Comparison of ENCODE assay signal across 8 cellular contexts in genomic region chr7:139341776-139342244, GRCh38. TPM values are rescaled to one million over a fixed set of nuclear protein-coding genes. Genes with fewer than 3 reads are reported as not detected.
A peak's percentile ranks its signal among the peaks of the same experiment; 100 is the strongest.
DNase-seq lines count a peak whose midpoint lies in the region; ATAC-seq and TF ChIP-seq lines count a peak whose summit lies in the region.

No MANE protein-coding gene starts in this region.

- H3K27ac ChIP-seq in iPS-18a (ENCODE audit: low read length): peak overlapping the region; percentile 98

- no peak for ATAC-seq in activated CD8-positive, alpha-beta T cell treated with anti-CD3 and anti-CD28 coated beads for 36 hours
- ATAC-seq in stimulated activated naive B cell treated with anti-CD40 and anti-IgM and Interleukin-4, amounts not matched to agents 10 μg/mL and 1 μg/mL and 100 μg/mL, for 72 hours (replicated peaks): no peak
- ATAC-seq in GM19324 (IDR thresholded peaks at IDR 0.05; ENCODE audit: low FRiP score, unreplicated experiment) (no peak), HG02938 (IDR thresholded peaks at IDR 0.05; ENCODE audit: unreplicated experiment) (no peak)

- no peak for TF ChIP-seq CTCF in activated CD8-positive, alpha-beta T cell treated with anti-CD3 and anti-CD28 coated beads for 36 hours (IDR thresholded peaks at IDR 0.05)

- no peaks in the 10 kb centered on the region for H3K9me3 ChIP-seq in iPS-18a (ENCODE audit: control insufficient read depth, low read depth, low read length)

- H3K36me3 Mint-ChIP-seq in activated naive CD4-positive, alpha-beta T cell treated with anti-CD3 and anti-CD28 coated beads, Interleukin-2, amount 50 U/mL, for 24 hours: peaks cover 8% of the 10 kb centered on the region
- peaks cover 28% of the 10 kb centered on the region for H3K36me3 Mint-ChIP-seq in activated CD8-positive, alpha-beta T cell treated with anti-CD3 and anti-CD28 coated beads for 36 hours (ENCODE audit: low read depth)
- peaks cover 24 to 43% of the 10 kb centered on the region in 2 donors for H3K36me3 Mint-ChIP-seq in stimulated activated naive B cell treated with anti-CD40 and anti-IgM and Interleukin-4, amounts not matched to agents 10 μg/mL and 1 μg/mL and 100 μg/mL, for 72 hours

- peak overlapping the region; percentile 94 for H3K4me3 ChIP-seq in iPS-18a (ENCODE audit: low read length)

- H3K36me3 ChIP-seq in iPS-18a (ENCODE audit: control insufficient read depth, low read depth, low read length): peaks cover 6% of the 10 kb centered on the region

- peak overlapping the region; percentile 99 for H3K9ac ChIP-seq in iPS-18a (ENCODE audit: low read length)

- peaks cover 5% of the 10 kb centered on the region for H3K4me1 ChIP-seq in iPS-18a (ENCODE audit: control insufficient read depth, low read depth, low read length)

- H3K27ac Mint-ChIP-seq in activated naive CD4-positive, alpha-beta T cell treated with anti-CD3 and anti-CD28 coated beads, Interleukin-2, amount 50 U/mL, for 24 hours: peak overlapping the region; percentile 100
- H3K27ac Mint-ChIP-seq in activated CD8-positive, alpha-beta T cell treated with anti-CD3 and anti-CD28 coated beads for 36 hours: peak overlapping the region; percentile 99
- H3K27ac Mint-ChIP-seq in stimulated activated naive B cell treated with anti-CD40 and anti-IgM and Interleukin-4, amounts not matched to agents 10 μg/mL and 1 μg/mL and 100 μg/mL, for 72 hours: peak overlapping the region; percentile 98

- H3K9me3 Mint-ChIP-seq in activated naive CD4-positive, alpha-beta T cell treated with anti-CD3 and anti-CD28 coated beads, Interleukin-2, amount 50 U/mL, for 24 hours: peaks cover 5% of the 10 kb centered on the region
- H3K9me3 Mint-ChIP-seq in activated CD8-positive, alpha-beta T cell treated with anti-CD3 and anti-CD28 coated beads for 36 hours: peaks cover 5% of the 10 kb centered on the region
- H3K9me3 Mint-ChIP-seq in stimulated activated naive B cell treated with anti-CD40 and anti-IgM and Interleukin-4, amounts not matched to agents 10 μg/mL and 1 μg/mL and 100 μg/mL, for 72 hours: peaks cover 6 to 10% of the 10 kb centered on the region in 2 donors

- H3K4me3 Mint-ChIP-seq in activated naive CD4-positive, alpha-beta T cell treated with anti-CD3 and anti-CD28 coated beads, Interleukin-2, amount 50 U/mL, for 24 hours: peak overlapping the region; percentile 98
- peak overlapping the region; percentile 82 for H3K4me3 Mint-ChIP-seq in activated CD8-positive, alpha-beta T cell treated with anti-CD3 and anti-CD28 coated beads for 36 hours
- H3K4me3 Mint-ChIP-seq in stimulated activated naive B cell treated with anti-CD40 and anti-IgM and Interleukin-4, amounts not matched to agents 10 μg/mL and 1 μg/mL and 100 μg/mL, for 72 hours: peak overlapping the region; percentile 94 to 96

- H3K4me1 Mint-ChIP-seq in activated naive CD4-positive, alpha-beta T cell treated with anti-CD3 and anti-CD28 coated beads, Interleukin-2, amount 50 U/mL, for 24 hours: peaks cover 43% of the 10 kb centered on the region
- peaks cover 24% of the 10 kb centered on the region for H3K4me1 Mint-ChIP-seq in activated CD8-positive, alpha-beta T cell treated with anti-CD3 and anti-CD28 coated beads for 36 hours (ENCODE audit: low read depth)
- peaks cover 20 to 34% of the 10 kb centered on the region in 2 donors for H3K4me1 Mint-ChIP-seq in stimulated activated naive B cell treated with anti-CD40 and anti-IgM and Interleukin-4, amounts not matched to agents 10 μg/mL and 1 μg/mL and 100 μg/mL, for 72 hours

- no peak for DNase-seq in activated naive CD4-positive, alpha-beta T cell treated with Interleukin-2 at 50 U/mL for 16 hours
- DNase-seq in activated CD8-positive, alpha-beta T cell treated with anti-CD3 and anti-CD28 coated beads for 36 hours: no peak
- no peak for DNase-seq in stimulated activated naive B cell treated with anti-CD40 and anti-IgM and Interleukin-4, amounts not matched to agents 10 μg/mL and 1 μg/mL and 100 μg/mL, for 72 hours
- DNase-seq in DMS53 (lab: John Stamatoyannopoulos, UW): no peak

- H3K27me3 ChIP-seq in iPS-18a (ENCODE audit: control insufficient read depth, insufficient read depth, low read length): no peaks in the 10 kb centered on the region

- POLR2A ChIA-PET in activated CD8-positive, alpha-beta T cell treated with anti-CD3 and anti-CD28 coated beads for 36 hours (lab: Charles Lee): interaction anchor here (1.6 to 6.2 kb wide), 2 partner anchors 14 to 17 kb away, joined by 8 to 39 read pairs; partner anchors contain the start of gene LUC7L2

- H3K27me3 Mint-ChIP-seq in activated naive CD4-positive, alpha-beta T cell treated with anti-CD3 and anti-CD28 coated beads, Interleukin-2, amount 50 U/mL, for 24 hours: peaks cover 1% of the 10 kb centered on the region
- peaks cover 3% of the 10 kb centered on the region for H3K27me3 Mint-ChIP-seq in activated CD8-positive, alpha-beta T cell treated with anti-CD3 and anti-CD28 coated beads for 36 hours
- H3K27me3 Mint-ChIP-seq in stimulated activated naive B cell treated with anti-CD40 and anti-IgM and Interleukin-4, amounts not matched to agents 10 μg/mL and 1 μg/mL and 100 μg/mL, for 72 hours: peaks cover 5 to 6% of the 10 kb centered on the region in 2 donors

- CTCF ChIA-PET in activated CD8-positive, alpha-beta T cell treated with anti-CD3 and anti-CD28 coated beads for 36 hours (lab: Charles Lee): no interaction called here

- intact Hi-C loops in activated CD8-positive, alpha-beta T cell treated with anti-CD3 and anti-CD28 coated beads for 36 hours (cut with micrococcal nuclease): loop anchor here (5.0 to 10.0 kb wide), 2 partner anchors 235 to 327 kb away; partner anchors contain the start of gene ZC3HAV1

RNA-seq across cellular contexts. Expression of gene FMC1, which starts 0.7 kb away (rescaled TPM):
- 10 to 100 TPM in 1 of 2 experiments, 1 to 10 TPM in 1; 9.9 to 12.6 TPM for total RNA-seq in activated CD8-positive, alpha-beta T cell treated with anti-CD3 and anti-CD28 coated beads for 36 hours

RNA-seq across cellular contexts. Expression of gene LUC7L2, which starts 17.9 kb away (rescaled TPM):
- 100 to 1,000 TPM; 133 to 140 TPM for total RNA-seq in activated CD8-positive, alpha-beta T cell treated with anti-CD3 and anti-CD28 coated beads for 36 hours
